8 cellular contexts compared by ENCODE assay signal in genomic region chr19:14434543-14435319, GRCh38. TPM values are rescaled to one million over a fixed set of nuclear protein-coding genes. Genes with fewer than 3 reads are reported as not detected.
A peak's percentile ranks its signal among the peaks of the same experiment; 100 is the strongest.
DNase-seq lines count a peak whose midpoint lies in the region; ATAC-seq, FAIRE-seq and TF ChIP-seq lines count a peak whose summit lies in the region.

No MANE protein-coding gene starts in this region.

- H3K27me3 Mint-ChIP-seq in astrocyte (ENCODE audit: low read depth, unreplicated experiment) = peaks cover 7% of the 10 kb centered on the region

- H3K9me3 ChIP-seq in ES-I3 (ENCODE audit: control insufficient read depth, insufficient read depth, low read length) (no peaks in the 10 kb centered on the region), astrocyte (ENCODE audit: insufficient read depth, low read depth, low read length) (no peaks in the 10 kb centered on the region), spleen (no peaks in the 10 kb centered on the region)

- DNase-seq in OCI-M1 (lab: John Stamatoyannopoulos, UW) (peak; percentile 46), astrocyte (ENCODE audit: low read depth) (peak; percentile 61), iris pigment epithelial cell (ENCODE audit: low read depth) (peak; percentile 94), spleen (peak; percentile 86), NCI-H187 (lab: John Stamatoyannopoulos, UW) (no peak)

- TF ChIP-seq POLR2A in spleen (IDR thresholded peaks at IDR 0.05) = peak in 1 of 3 donors; percentile 42

- intact Hi-C loops in spleen (cut with DNase I; ENCODE audit: low total_unique reads) = no loop called here

- H3K4me1 ChIP-seq in ES-I3 (ENCODE audit: insufficient read depth, low read length) = no peaks in the 10 kb centered on the region; the same call in 1 of the 2 replicates
- H3K4me1 ChIP-seq in astrocyte (ENCODE audit: insufficient read depth, low read length) = peaks cover 16% of the 10 kb centered on the region
- H3K4me1 ChIP-seq in spleen = peaks cover 45 to 80% (median 73%) of the 10 kb centered on the region in 6 donors

- H3K79me2 ChIP-seq in astrocyte (ENCODE audit: insufficient read depth, low read length) = peaks cover 23% of the 10 kb centered on the region

- no peak overlapping the region for H3K4me3 ChIP-seq in astrocyte (ENCODE audit: insufficient read depth, low read depth, low read length)
- H3K4me3 ChIP-seq in spleen = peak overlapping the region; percentile 74 to 95 (median 82)

- WGBS in spleen, 5 donors = 49 to 96% (median 62%) methylated on average over 12 to 23 of the region's 23 CpGs

- H3K36me3 Mint-ChIP-seq in astrocyte (ENCODE audit: low read depth, unreplicated experiment) = peaks cover 1% of the 10 kb centered on the region

- ATAC-seq in GM19395 (IDR thresholded peaks at IDR 0.05; ENCODE audit: unreplicated experiment) = no peak
- no peak for ATAC-seq in HG02588 (IDR thresholded peaks at IDR 0.05; ENCODE audit: unreplicated experiment)

- FAIRE-seq in astrocyte (lab: Jason Lieb, UNC) = no peak

- no peak overlapping the region for H3K27ac ChIP-seq in astrocyte (ENCODE audit: low read depth, low read length)
- peak overlapping the region; percentile 85 to 95 (median 93) for H3K27ac ChIP-seq in spleen

- peak overlapping the region; percentile 84 for H3K4me3 Mint-ChIP-seq in astrocyte (ENCODE audit: unreplicated experiment)

- peak overlapping the region; percentile 58 for H3K27ac Mint-ChIP-seq in astrocyte (ENCODE audit: unreplicated experiment)

- H3K27me3 ChIP-seq in astrocyte (ENCODE audit: insufficient read depth, low read length) (peaks cover 3% of the 10 kb centered on the region), spleen (replicated peaks in 1 of 7) (no peaks in the 10 kb centered on the region)

- H3K36me3 ChIP-seq in ES-I3 (ENCODE audit: insufficient read depth, low read length) (no peaks in the 10 kb centered on the region), astrocyte (ENCODE audit: insufficient read depth, low read length) (no peaks in the 10 kb centered on the region), spleen (peaks cover 0 to 25% (median 0%) of the 10 kb centered on the region in 6 donors)

- H3K4me2 ChIP-seq in astrocyte (ENCODE audit: low read length) = peak overlapping the region; percentile 82

- H3K9me3 Mint-ChIP-seq in astrocyte (ENCODE audit: unreplicated experiment) = no peaks in the 10 kb centered on the region

- peaks cover 18% of the 10 kb centered on the region for H4K20me1 ChIP-seq in astrocyte (ENCODE audit: insufficient read depth, low read length)

- peak overlapping the region; percentile 45 for H2AFZ ChIP-seq in astrocyte (ENCODE audit: low read depth, low read length)

- H3K9ac ChIP-seq in ES-I3 (ENCODE audit: low read depth, low read length) = peak overlapping the region; percentile 22; the same call in 1 of the 2 replicates
- H3K9ac ChIP-seq in astrocyte (ENCODE audit: low read length) = peak overlapping the region; percentile 22

- no peak for TF ChIP-seq CTCF in astrocyte (IDR thresholded peaks at IDR 0.05; ENCODE audit: insufficient read depth, low read depth, low read length)
- no peak for TF ChIP-seq CTCF in spleen (IDR thresholded peaks at IDR 0.05 in 8 of 11, conservative IDR thresholded peaks at IDR 0.05 in 3 of 11)

- H3K4me1 Mint-ChIP-seq in astrocyte (ENCODE audit: low read depth, unreplicated experiment) = peaks cover 2% of the 10 kb centered on the region

RNA-seq across cellular contexts. Expression of gene PKN1, which starts 1.6 kb away (rescaled TPM):
- 59.2 and 68.3 TPM in 2 replicates for total RNA-seq in astrocyte
- 100 to 1,000 TPM; 138 to 213 (median 175) TPM for total RNA-seq in spleen
- 100 to 1,000 TPM in 2 of 3 donors, 10 to 100 TPM in 1; 93.3 to 186 (median 113) TPM for polyA plus RNA-seq in spleen

RNA-seq across cellular contexts. Expression of gene DDX39A, which starts 15.6 kb away (rescaled TPM):
- total RNA-seq in astrocyte (44.2 and 54.9 TPM in 2 replicates), spleen (100 to 1,000 TPM in 6 of 7 donors, 10 to 100 TPM in 1; 81.8 to 155 (median 124) TPM)
- 100 to 1,000 TPM; 176 to 267 (median 248) TPM for polyA plus RNA-seq in spleen

RNA-seq across cellular contexts. Expression of gene PTGER1, which starts 40.4 kb away (rescaled TPM):
- total RNA-seq in astrocyte (0.41 and 0.91 TPM in 2 replicates), spleen (10 to 100 TPM in 5 of 7 donors, 1 to 10 TPM in 2; 4.6 to 26.8 (median 12.4) TPM)
- 1 to 10 TPM; 1.8 to 2.8 (median 2.2) TPM for polyA plus RNA-seq in spleen

RNA-seq across cellular contexts. Expression of gene ADGRE5, which starts 53.5 kb away (rescaled TPM):
- 8.2 and 9.2 TPM in 2 replicates for total RNA-seq in astrocyte
- 100 to 1,000 TPM; 190 to 455 (median 280) TPM for total RNA-seq in spleen
- 10 to 100 TPM; 42.8 to 87.8 (median 55.7) TPM for polyA plus RNA-seq in spleen

Comparison
In these comparisons a context has a peak if more than half of its experiments do, and no peak if none do; other contexts are left out.
1. DNase-seq: peak in OCI-M1 (single experiment), astrocyte (single experiment), iris pigment epithelial cell (single experiment) and spleen (single experiment); none in NCI-H187 (0 of 2).